Comparison of ENCODE assay signal across 8 cellular contexts in genomic region chr10:26737730-26738129, GRCh38. TPM values are rescaled to one million over a fixed set of nuclear protein-coding genes. Genes with fewer than 3 reads are reported as not detected.
A peak's percentile ranks its signal among the peaks of the same experiment; 100 is the strongest.
DNase-seq lines count a peak whose midpoint lies in the region; ATAC-seq and TF ChIP-seq lines count a peak whose summit lies in the region.

No MANE protein-coding gene starts in this region.

- TF ChIP-seq POLR2A in prostate gland (IDR thresholded peaks at IDR 0.05) (no peak), Peyer's patch (IDR thresholded peaks at IDR 0.05) (no peak)

- DNase-seq in stimulated activated CD4-positive, alpha-beta T cell treated with anti-CD3 and anti-CD28 coated beads, Interleukin-15, amount 100 ng/mL, for 24 hours: peak; percentile 57
- DNase-seq in stimulated activated CD4-positive, alpha-beta T cell treated with anti-CD3 and anti-CD28 coated beads, Interleukin-4, amount 100 ng/mL, for 1 hour: no peak
- DNase-seq in SK-MEL-5 (ENCODE audit: low read depth, low spot score) (peak; percentile 88), right cardiac atrium (no peak), prostate gland (ENCODE audit: low spot score) (no peak), Peyer's patch (no peak)
- no peak for DNase-seq in NK-92 treated with Interleukin-12 subunit alpha and Interleukin-12 subunit beta, amount 100 ng/mL, for 24 hours (lab: John Stamatoyannopoulos, UW)

- in situ Hi-C loops in SK-MEL-5 (cut with HindIII; ENCODE audit: low pct_unique_long_range_greater_than_20kb, low sequenced_read_pairs): no loop called here

- H3K36me3 ChIP-seq in prostate gland: no peaks in the 10 kb centered on the region
- H3K36me3 ChIP-seq in Peyer's patch: peaks cover 0 to 36% (median 0%) of the 10 kb centered on the region in 3 donors

- intact Hi-C loops in right cardiac atrium (cut with DNase I) (loop anchor here in 1 of 4 donors (10.0 kb wide), 1 partner anchor 127 kb away; the partner anchor contains the start of gene ABI1), prostate gland (cut with DNase I) (no loop called here)

- no peaks in the 10 kb centered on the region for H3K4me1 ChIP-seq in right cardiac atrium (ENCODE audit: control insufficient read depth, insufficient read depth, low read length)
- no peaks in the 10 kb centered on the region for H3K4me1 ChIP-seq in prostate gland (replicated peaks)
- H3K4me1 ChIP-seq in Peyer's patch: peaks cover 0 to 13% (median 3%) of the 10 kb centered on the region in 4 donors

- no peaks in the 10 kb centered on the region for H3K27me3 ChIP-seq in right cardiac atrium (ENCODE audit: control insufficient read depth, insufficient read depth)
- no peaks in the 10 kb centered on the region for H3K27me3 ChIP-seq in prostate gland (replicated peaks; ENCODE audit: insufficient read depth)
- H3K27me3 ChIP-seq in Peyer's patch: no peaks in the 10 kb centered on the region

- no peak for TF ChIP-seq CTCF in prostate gland (IDR thresholded peaks at IDR 0.05)
- no peak for TF ChIP-seq CTCF in Peyer's patch (IDR thresholded peaks at IDR 0.05)

- ATAC-seq in HG02884 (IDR thresholded peaks at IDR 0.05; ENCODE audit: unreplicated experiment): peak; percentile 82
- peak; percentile 17 to 56 for ATAC-seq in right cardiac atrium

- 75% methylated on average over 1 of the region's 1 CpG for WGBS in right cardiac atrium
- WGBS in prostate gland: 33% methylated on average over 1 of the region's 1 CpG

- no peaks in the 10 kb centered on the region for H3K9me3 ChIP-seq in right cardiac atrium (ENCODE audit: control insufficient read depth, low read length)
- H3K9me3 ChIP-seq in prostate gland: no peaks in the 10 kb centered on the region
- no peaks in the 10 kb centered on the region for H3K9me3 ChIP-seq in Peyer's patch

- no peak overlapping the region for H3K4me3 ChIP-seq in right cardiac atrium (ENCODE audit: low read length)
- H3K4me3 ChIP-seq in prostate gland: no peak overlapping the region
- no peak overlapping the region for H3K4me3 ChIP-seq in Peyer's patch

- H3K27ac ChIP-seq in right cardiac atrium (ENCODE audit: low read length) (no peak overlapping the region), prostate gland (peak overlapping the region in 1 of 2 donors; percentile 3), Peyer's patch (peak overlapping the region in 1 of 4 donors; percentile 70)

RNA-seq across cellular contexts. Expression of gene PDSS1, which starts 40.2 kb away (rescaled TPM):
- 16.9 and 17.2 TPM in 2 replicates for total RNA-seq in SK-MEL-5 (2014; rRNA removed; shearing (Covaris generic))
- 14.0 and 16.9 TPM in 2 replicates for polyA plus RNA-seq in SK-MEL-5 (2015; cell fraction: cytosol; rRNA removed)
- polyA plus RNA-seq in SK-MEL-5 (2015; cell fraction: nucleus; rRNA removed): 38.1 and 39.6 TPM in 2 replicates
- total RNA-seq in right cardiac atrium: 1 to 10 TPM; 2.8 to 7.4 (median 4.7) TPM
- polyA plus RNA-seq in right cardiac atrium: 6.4 TPM
- total RNA-seq in prostate gland: 1 to 10 TPM; 2.8 to 6.8 TPM
- 10 to 100 TPM; 26.2 to 41.0 (median 32.3) TPM for total RNA-seq in Peyer's patch

Comparison
In these comparisons a context has a peak if more than half of its experiments do, and no peak if none do; other contexts are left out.
1. DNase-seq: peak in stimulated activated CD4-positive, alpha-beta T cell treated with anti-CD3 and anti-CD28 coated beads, Interleukin-15, amount 100 ng/mL, for 24 hours (single experiment) and SK-MEL-5 (single experiment); none in stimulated activated CD4-positive, alpha-beta T cell treated with anti-CD3 and anti-CD28 coated beads, Interleukin-4, amount 100 ng/mL, for 1 hour (single experiment), right cardiac atrium (0 of 3), prostate gland (single experiment), Peyer's patch (0 of 3) and NK-92 treated with Interleukin-12 subunit alpha and Interleukin-12 subunit beta, amount 100 ng/mL, for 24 hours (single experiment).